ENCODE assay signal across 1 cellular context in the genomic region with DNA sequence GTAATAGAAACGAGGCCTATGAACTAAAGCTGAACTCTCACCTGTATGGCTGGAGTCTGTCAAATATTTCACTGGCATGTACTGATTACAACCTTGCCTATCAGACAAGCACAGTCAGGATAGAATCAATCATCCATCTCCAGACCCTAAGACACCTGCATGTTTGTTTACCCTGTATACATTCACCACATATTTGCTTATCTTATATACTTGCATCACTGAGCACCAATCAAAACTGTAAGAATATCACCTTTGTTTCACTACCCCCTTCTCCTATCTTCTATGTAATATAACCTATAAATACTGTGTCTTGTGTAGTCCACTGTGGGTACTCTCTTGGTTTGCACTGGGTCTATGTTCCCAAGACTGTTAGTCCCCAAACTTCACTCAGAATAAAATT.
TF ChIP-seq lines count a peak whose summit lies in the region.

No MANE protein-coding gene starts in this region.

TF ChIP-seq in GM12878, 131 proteins besides CTCF, POLR2A, EP300 and RAD21 (continued from another document):
- TF ChIP-seq CUX1 (IDR thresholded peaks at IDR 0.05; ENCODE audit: insufficient replicate concordance, low read depth, low read length) (no peak), TCF12 (IDR thresholded peaks at IDR 0.05; ENCODE audit: low read depth, low read length) (no peak), GATAD2B (conservative IDR thresholded peaks at IDR 0.05; ENCODE audit: low read depth) (no peak), ZNF217 (IDR thresholded peaks at IDR 0.05) (no peak), MXI1 (IDR thresholded peaks at IDR 0.05; ENCODE audit: low read depth, low read length) (no peak), PAX8 (IDR thresholded peaks at IDR 0.05) (no peak)
